21 cellular contexts compared by ENCODE assay signal in genomic region chr10:84343831-84344230, GRCh38.
"Had no signal": no experiment of that assay in that cellular context is flagged by ENCODE, and none has a peak within 500 bp of the region (broad histone marks: within the 10 kb centered on the region; RNA-seq: fewer than 3 reads in every experiment).

No MANE protein-coding gene starts in this region.

- H3K4me3 Mint-ChIP-seq: activated CD4-positive, alpha-beta T cell treated with anti-CD3 and anti-CD28 coated beads for 36 hours; nephron had no signal

- H3K27me3 Mint-ChIP-seq: activated CD4-positive, alpha-beta T cell treated with anti-CD3 and anti-CD28 coated beads for 36 hours; progenitor cell of endocrine pancreas; stimulated activated naive CD8-positive, alpha-beta T cell treated with anti-CD3 and anti-CD28 coated beads, Interleukin-15, Interleukin-2, amounts not matched to agents 100 ng/mL and 50 ng/mL, for 24 hours had no signal

- H3K27ac Mint-ChIP-seq: activated T-helper 2 cell treated with anti-CD3 and anti-CD28 coated beads, Interferon-gamma antibody, Interleukin-2, Interleukin-4, amounts not matched to agents 10 μg/mL and 5 μg/mL and 100 μg/mL, durations not matched to agents 14 hours and 24 hours and 36 hours; nephron; progenitor cell of endocrine pancreas had no signal

- DNase-seq: activated CD4-positive, alpha-beta T cell treated with anti-CD3 and anti-CD28 coated beads, Interleukin-2, amount 50 U/mL, for 4 hours; activated CD4-positive, CD25-positive, alpha-beta regulatory T cell; activated CD8-positive, alpha-beta memory T cell treated with anti-CD3 and anti-CD28 coated beads, Interleukin-2, amount 50 U/mL, for 4 hours; activated T-cell treated with anti-CD3 and anti-CD28 coated beads, Interleukin-2, amount 50 U/mL, for 1 hour; amygdala; caudate nucleus; foreskin fibroblast; left lung; lower lobe of right lung; mesenchymal stem cell; ovary; stimulated activated CD4-positive, alpha-beta T cell treated with anti-CD3 and anti-CD28 coated beads, Interleukin-12 subunit alpha, Interleukin-12 subunit beta, amount 100 ng/mL, for 4 hours; stimulated activated CD4-positive, alpha-beta T cell treated with anti-CD3 and anti-CD28 coated beads, Interleukin-4, amount 100 ng/mL, for 1 hour; T-helper 1 cell; trophoblast cell had no signal

- H3K9me3 Mint-ChIP-seq: activated T-helper 2 cell treated with anti-CD3 and anti-CD28 coated beads, Interferon-gamma antibody, Interleukin-2, Interleukin-4, amounts not matched to agents 10 μg/mL and 5 μg/mL and 100 μg/mL, durations not matched to agents 14 hours and 24 hours and 36 hours; stimulated activated naive CD8-positive, alpha-beta T cell treated with anti-CD3 and anti-CD28 coated beads, Interleukin-15, Interleukin-2, amounts not matched to agents 100 ng/mL and 50 ng/mL, for 24 hours had no signal

- ATAC-seq: activated CD4-positive, alpha-beta T cell treated with anti-CD3 and anti-CD28 coated beads for 36 hours; left lung; lower lobe of right lung; sciatic nerve had no signal
